Comparison of ENCODE assay signal across 21 cellular contexts in the genomic region with DNA sequence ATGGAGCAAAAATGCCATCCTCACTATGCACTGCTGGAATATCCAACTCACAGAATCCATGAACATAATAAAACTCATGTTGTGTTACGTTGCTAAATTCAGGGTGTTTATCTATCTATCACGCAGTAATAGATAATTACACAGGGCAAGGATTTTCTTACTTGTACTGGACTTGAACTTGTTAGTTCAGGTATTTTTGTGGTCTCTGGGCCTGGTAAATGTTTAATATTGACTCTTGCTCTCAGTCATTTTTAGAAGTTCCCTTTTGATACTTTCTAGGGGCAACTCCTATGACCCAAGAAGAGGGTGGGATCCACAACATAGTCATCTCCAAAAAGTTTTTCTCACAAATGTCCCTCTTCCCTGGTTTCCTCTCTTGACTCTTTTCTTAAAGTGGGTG.
"Had no signal": no experiment of that assay in that cellular context is flagged by ENCODE, and none has a peak within 500 bp of the region (broad histone marks: within the 10 kb centered on the region; RNA-seq: fewer than 3 reads in every experiment).

No MANE protein-coding gene starts in this region.

- ATAC-seq: stimulated activated effector memory CD8-positive, alpha-beta T cell treated with anti-CD3 and anti-CD28 coated beads, Interleukin-12 subunit alpha, Interleukin-12 subunit beta, amount 100 ng/mL, for 72 hours; stimulated activated naive B cell treated with anti-CD40 and anti-IgM and Interleukin-4, amounts not matched to agents 10 μg/mL and 1 μg/mL and 100 μg/mL, for 72 hours; stimulated activated naive CD8-positive, alpha-beta T cell treated with anti-CD3 and anti-CD28 coated beads, Interleukin-15, amount 100 ng/mL, for 72 hours; stimulated activated naive CD8-positive, alpha-beta T cell treated with anti-CD3 and anti-CD28 coated beads, Interleukin-15, Interleukin-2, amounts not matched to agents 100 U/mL and 50 U/mL, for 24 hours; upper lobe of right lung had no signal

- DNase-seq: stimulated activated CD4-positive, alpha-beta T cell treated with anti-CD3 and anti-CD28 coated beads, Interleukin-2, amount 100 ng/mL, for 48 hours; stimulated activated CD4-positive, alpha-beta T cell treated with anti-CD3 and anti-CD28 coated beads, Interleukin-4, amount 100 ng/mL, for 1 hour; stimulated activated CD4-positive, alpha-beta T cell treated with anti-CD3 and anti-CD28 coated beads, Interleukin-4, amount 100 ng/mL, for 24 hours; stimulated activated CD4-positive, alpha-beta T cell treated with anti-CD3 and anti-CD28 coated beads, Interleukin-4, amount 100 ng/mL, for 4 hours; stimulated activated CD8-positive, alpha-beta memory T cell treated with anti-CD3 and anti-CD28 coated beads, Interleukin-4, amount 100 ng/mL, for 48 hours; stimulated activated naive B cell treated with anti-CD40 and anti-IgM and Interleukin-4, amounts not matched to agents 10 μg/mL and 1 μg/mL and 100 μg/mL, for 72 hours; stimulated activated naive CD4-positive, alpha-beta T cell; stimulated activated naive CD4-positive, alpha-beta T cell treated with Interleukin-2 at 50 U/mL for 16 hours; stimulated activated naive CD8-positive, alpha-beta T cell treated with anti-CD3 and anti-CD28 coated beads, Interleukin-15, amount 100 ng/mL, for 72 hours; stimulated activated naive CD8-positive, alpha-beta T cell treated with anti-CD3 and anti-CD28 coated beads, Interleukin-15, Interleukin-2, amounts not matched to agents 100 U/mL and 50 U/mL, for 24 hours; stomach; substantia nigra; testis; thyroid gland; tibial artery; transverse colon; trophoblast cell; upper lobe of left lung; upper lobe of right lung; uterus had no signal
